15 cellular contexts compared by ENCODE assay signal in the genomic region with DNA sequence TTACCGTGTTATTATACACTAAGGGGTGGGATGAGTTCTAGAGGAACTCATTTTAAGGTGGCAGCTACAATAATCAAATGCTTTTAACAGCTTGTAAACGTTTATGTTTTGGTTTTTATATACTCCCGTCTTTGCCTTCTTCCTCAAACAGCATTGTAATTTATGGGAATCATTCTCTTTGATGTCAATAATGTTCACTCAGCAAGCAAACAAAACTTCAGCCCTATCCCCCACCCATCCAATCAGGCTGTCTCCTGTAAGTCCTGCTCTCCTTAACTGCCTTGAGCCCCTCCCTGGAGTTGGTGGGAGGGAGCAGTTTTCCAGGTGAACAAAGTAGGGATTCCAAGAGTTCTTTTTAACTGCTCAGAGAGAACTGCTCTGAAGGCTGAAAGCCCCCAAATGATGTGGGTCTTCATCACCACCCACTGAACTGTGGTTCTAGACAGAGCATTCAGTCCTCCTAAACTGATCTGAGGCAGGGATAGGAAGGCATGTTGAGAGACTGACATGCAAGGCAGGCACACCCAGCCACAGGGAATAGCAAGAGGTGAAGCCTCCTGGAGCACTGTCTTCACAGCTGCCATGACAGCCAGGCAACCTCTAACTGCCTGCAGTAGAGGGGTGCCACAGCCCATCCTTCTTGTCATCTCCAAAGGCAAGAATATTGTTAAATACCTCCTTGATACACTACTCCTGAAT. TPM values are rescaled to one million over a fixed set of nuclear protein-coding genes. Genes with fewer than 3 reads are reported as not detected.
DNase-seq lines count a peak whose midpoint lies in the region; ATAC-seq and TF ChIP-seq lines count a peak whose summit lies in the region.
"Had no signal": no experiment of that assay in that cellular context is flagged by ENCODE, and none has a peak within 500 bp of the region (broad histone marks: within the 10 kb centered on the region; RNA-seq: fewer than 3 reads in every experiment).

No MANE protein-coding gene starts in this region.

- H4K5ac ChIP-seq in mesendoderm (ENCODE audit: low read length): no peak overlapping the region

- H3K9ac ChIP-seq in mesendoderm (ENCODE audit: low read length) (no peak overlapping the region), mesenchymal stem cell (ENCODE audit: low read length) (no peak overlapping the region)
- H3K9ac ChIP-seq: BLaER1 treated with 17β-estradiol and CSF1 and Interleukin-3, amounts not matched to agents 10 nM and 100 nM; GM23248 had no signal

- H3K4me1 ChIP-seq in mesendoderm (ENCODE audit: control insufficient read depth, low read depth, low read length) (no peaks in the 10 kb centered on the region), left ventricle myocardium inferior (no peaks in the 10 kb centered on the region), mesenchymal stem cell (ENCODE audit: control insufficient read depth, insufficient read depth, low read depth, low read length) (no peaks in the 10 kb centered on the region)

- H3K27me3 ChIP-seq in mesendoderm (ENCODE audit: insufficient read depth, low read length, poor library complexity) (no peaks in the 10 kb centered on the region), left ventricle myocardium inferior (ENCODE audit: low read depth) (peaks cover 63% of the 10 kb centered on the region), mesenchymal stem cell (ENCODE audit: control insufficient read depth in 1 of 2, insufficient read depth in 1 of 2, low read length in 2 of 2) (peaks cover 55 to 56% of the 10 kb centered on the region in 2 experiments)
- H3K27me3 ChIP-seq: BLaER1 treated with 17β-estradiol and CSF1 and Interleukin-3, amounts not matched to agents 10 nM and 100 nM had no signal

- H3K18ac ChIP-seq in mesendoderm (ENCODE audit: low read length) (no peak overlapping the region), mesenchymal stem cell (ENCODE audit: low read depth in 1 of 2, low read length in 2 of 2) (no peak overlapping the region)

- H3K23ac ChIP-seq in mesendoderm (ENCODE audit: low read length) (peak overlapping the region; percentile 26), mesenchymal stem cell (ENCODE audit: low read length in 2 of 2) (no peak overlapping the region)

- no peak overlapping the region for H3K56ac ChIP-seq in mesendoderm (ENCODE audit: low read length)

- H2AK5ac ChIP-seq in mesendoderm (ENCODE audit: low read length) (no peak overlapping the region), mesenchymal stem cell (ENCODE audit: low read length, severe bottlenecking) (no peak overlapping the region)

- H3K36me3 ChIP-seq in mesendoderm (ENCODE audit: control insufficient read depth, insufficient read depth, low read length) (no peaks in the 10 kb centered on the region), left ventricle myocardium inferior (no peaks in the 10 kb centered on the region), mesenchymal stem cell (ENCODE audit: control insufficient read depth in 1 of 2, insufficient read depth in 2 of 2, low read depth in 1 of 2, low read length in 2 of 2) (no peaks in the 10 kb centered on the region)
- H3K36me3 ChIP-seq: BLaER1 treated with 17β-estradiol and CSF1 and Interleukin-3, amounts not matched to agents 10 nM and 100 nM had no signal

- H2AFZ ChIP-seq in mesenchymal stem cell (ENCODE audit: low read depth, low read length): no peak overlapping the region
- H2AFZ ChIP-seq: GM23248 had no signal

- H3K79me2 ChIP-seq in mesendoderm (ENCODE audit: control insufficient read depth, insufficient read depth, low read length): no peaks in the 10 kb centered on the region

- no peak overlapping the region for H4K91ac ChIP-seq in mesenchymal stem cell (ENCODE audit: low read length)

- WGBS in mesendoderm (ENCODE audit: extremely low coverage, insufficient coverage, low lambda C conversion rate): no CpG with 5 or more reads among the region's 3 CpGs
- no CpG with 5 or more reads among the region's 3 CpGs for WGBS in mesenchymal stem cell

- H3K4ac ChIP-seq in mesendoderm (ENCODE audit: low read depth, low read length) (no peak overlapping the region), mesenchymal stem cell (ENCODE audit: low read depth in 1 of 2, low read length in 2 of 2) (no peak overlapping the region)

- no peak overlapping the region for H2BK120ac ChIP-seq in mesendoderm (ENCODE audit: low read depth, low read length)
- no peak overlapping the region for H2BK120ac ChIP-seq in mesenchymal stem cell (ENCODE audit: low read depth, low read length)

- no peak overlapping the region for H3K14ac ChIP-seq in mesenchymal stem cell (ENCODE audit: low read length in 2 of 2)

- H3K79me1 ChIP-seq in mesendoderm (ENCODE audit: low read length) (no peaks in the 10 kb centered on the region), mesenchymal stem cell (replicated peaks; ENCODE audit: low read length, poor library complexity, severe bottlenecking) (no peaks in the 10 kb centered on the region)

- H4K8ac ChIP-seq in mesendoderm (ENCODE audit: low read depth, low read length): no peak overlapping the region
- H4K8ac ChIP-seq in mesenchymal stem cell (ENCODE audit: low read length): no peak overlapping the region

- ATAC-seq in GM21619 (IDR thresholded peaks at IDR 0.05; ENCODE audit: unreplicated experiment): no peak
- ATAC-seq: HepG2 had no signal

- H2BK15ac ChIP-seq in mesendoderm (replicated peaks; ENCODE audit: low read depth): no peak overlapping the region
- H2BK15ac ChIP-seq in mesenchymal stem cell (ENCODE audit: low read depth, poor library complexity, severe bottlenecking): no peak overlapping the region

- intact Hi-C loops in left ventricle myocardium inferior (cut with micrococcal nuclease): no loop called here

- DNase-seq in NCI-H748 (lab: John Stamatoyannopoulos, UW; ENCODE audit: unreplicated experiment): peak; percentile 32
- no peak for DNase-seq in NCI-H748 treated with DMSO at 0.1 percent for 48 hours (lab: John Stamatoyannopoulos, UW)
- no peak for DNase-seq in mesendoderm
- no peak for DNase-seq in left ventricle myocardium inferior
- DNase-seq in mesenchymal stem cell: no peak
- DNase-seq: ACHN; Calu3; CD4-positive, CD25-positive, alpha-beta regulatory T cell; DMS 273 treated with DMSO at 0.1 percent for 48 hours; GM23248; H7 had no signal

- H3K9me3 ChIP-seq in left ventricle myocardium inferior (replicated peaks) (no peaks in the 10 kb centered on the region), mesenchymal stem cell (ENCODE audit: control insufficient read depth, low read length) (peaks cover 3% of the 10 kb centered on the region)
- H3K9me3 ChIP-seq: BLaER1 treated with 17β-estradiol and CSF1 and Interleukin-3, amounts not matched to agents 10 nM and 100 nM had no signal

- H3K4me3 ChIP-seq in mesendoderm (ENCODE audit: low read length) (no peak overlapping the region), left ventricle myocardium inferior (no peak overlapping the region), mesenchymal stem cell (ENCODE audit: insufficient read depth in 1 of 2, low read depth in 1 of 2, low read length in 2 of 2) (no peak overlapping the region)
- H3K4me3 ChIP-seq: BLaER1 treated with 17β-estradiol and CSF1 and Interleukin-3, amounts not matched to agents 10 nM and 100 nM; GM23248 had no signal

- peak overlapping the region; percentile 46 for H3K27ac ChIP-seq in VCaP
- no peak overlapping the region for H3K27ac ChIP-seq in mesendoderm (ENCODE audit: low read depth, low read length)
- H3K27ac ChIP-seq in left ventricle myocardium inferior (replicated peaks): no peak overlapping the region
- H3K27ac ChIP-seq in mesenchymal stem cell (ENCODE audit: low read length, poor library complexity, severe bottlenecking): no peak overlapping the region
- H3K27ac ChIP-seq: BLaER1 treated with 17β-estradiol and CSF1 and Interleukin-3, amounts not matched to agents 10 nM and 100 nM; GM23248 had no signal

- H2BK12ac ChIP-seq in mesenchymal stem cell (ENCODE audit: low read length in 2 of 2): no peak overlapping the region

- H2BK5ac ChIP-seq in mesendoderm (ENCODE audit: low read length): no peak overlapping the region
- H2BK5ac ChIP-seq in mesenchymal stem cell (ENCODE audit: low read depth, low read length, poor library complexity, severe bottlenecking): no peak overlapping the region

- no peak for TF ChIP-seq CTCF in VCaP (conservative IDR thresholded peaks at IDR 0.05)
- no peak for TF ChIP-seq CTCF in left ventricle myocardium inferior (IDR thresholded peaks at IDR 0.05; ENCODE audit: borderline replicate concordance)

- no peak overlapping the region for H3K4me2 ChIP-seq in mesendoderm (ENCODE audit: low read length)
- H3K4me2 ChIP-seq in mesenchymal stem cell (ENCODE audit: low read length, poor library complexity, severe bottlenecking): no peak overlapping the region

RNA-seq across cellular contexts. Expression of gene MYO5B, which starts 17.5 kb away (rescaled TPM):
- polyA plus RNA-seq in mesendoderm (2013, experiment 1 of 2): 5.0 TPM
- 5.1 TPM for polyA plus RNA-seq in mesendoderm (2013, experiment 2 of 2)
- 0.44 TPM for total RNA-seq in left ventricle myocardium inferior
- 0.54 TPM for polyA plus RNA-seq in mesenchymal stem cell (2013, experiment 1 of 2)
- polyA plus RNA-seq in mesenchymal stem cell (2013, experiment 2 of 2): 0.60 TPM
- total RNA-seq: CD4-positive, CD25-positive, alpha-beta regulatory T cell; GM23248 had no signal
